In genomic region chr20:22385602-22386299, GRCh38 we compare ENCODE assay signal across 1 cellular context.
A peak's percentile ranks its signal among the peaks of the same experiment; 100 is the strongest.
TF ChIP-seq lines count a peak whose summit lies in the region.

No MANE protein-coding gene starts in this region.

TF ChIP-seq in HepG2, 621 proteins besides CTCF, POLR2A, EP300 and RAD21 (continued from another document and continues in another):
- no peak for TF ChIP-seq ZBTB33 (CRISPR knock-in tag; IDR thresholded peaks at IDR 0.05)
- peak; percentile 98 for TF ChIP-seq SMC3 (IDR thresholded peaks at IDR 0.05; ENCODE audit: low read length)
- TF ChIP-seq HOXA3 (CRISPR knock-in tag; IDR thresholded peaks at IDR 0.05), result no peak
- no peak for TF ChIP-seq ZNF230 (CRISPR knock-in tag; IDR thresholded peaks at IDR 0.05)
- TF ChIP-seq TOPORS (CRISPR knock-in tag; IDR thresholded peaks at IDR 0.05), result no peak
- no peak for TF ChIP-seq KDM6A (CRISPR knock-in tag; IDR thresholded peaks at IDR 0.05; ENCODE audit: low read depth)
- TF ChIP-seq AHR (CRISPR knock-in tag; IDR thresholded peaks at IDR 0.05), result no peak
- TF ChIP-seq, protein P1, sequence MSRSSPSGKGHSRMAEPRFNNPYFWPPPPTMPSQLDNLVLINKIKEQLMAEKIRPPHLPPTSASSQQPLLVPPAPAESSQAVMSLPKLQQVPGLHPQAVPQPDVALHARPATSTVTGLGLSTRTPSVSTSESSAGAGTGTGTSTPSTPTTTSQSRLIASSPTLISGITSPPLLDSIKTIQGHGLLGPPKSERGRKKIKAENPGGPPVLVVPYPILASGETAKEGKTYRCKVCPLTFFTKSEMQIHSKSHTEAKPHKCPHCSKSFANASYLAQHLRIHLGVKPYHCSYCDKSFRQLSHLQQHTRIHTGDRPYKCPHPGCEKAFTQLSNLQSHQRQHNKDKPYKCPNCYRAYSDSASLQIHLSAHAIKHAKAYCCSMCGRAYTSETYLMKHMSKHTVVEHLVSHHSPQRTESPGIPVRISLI (CRISPR knock-in tag; IDR thresholded peaks at IDR 0.05; ENCODE audit: borderline replicate concordance), result no peak
- TF ChIP-seq, protein P2, sequence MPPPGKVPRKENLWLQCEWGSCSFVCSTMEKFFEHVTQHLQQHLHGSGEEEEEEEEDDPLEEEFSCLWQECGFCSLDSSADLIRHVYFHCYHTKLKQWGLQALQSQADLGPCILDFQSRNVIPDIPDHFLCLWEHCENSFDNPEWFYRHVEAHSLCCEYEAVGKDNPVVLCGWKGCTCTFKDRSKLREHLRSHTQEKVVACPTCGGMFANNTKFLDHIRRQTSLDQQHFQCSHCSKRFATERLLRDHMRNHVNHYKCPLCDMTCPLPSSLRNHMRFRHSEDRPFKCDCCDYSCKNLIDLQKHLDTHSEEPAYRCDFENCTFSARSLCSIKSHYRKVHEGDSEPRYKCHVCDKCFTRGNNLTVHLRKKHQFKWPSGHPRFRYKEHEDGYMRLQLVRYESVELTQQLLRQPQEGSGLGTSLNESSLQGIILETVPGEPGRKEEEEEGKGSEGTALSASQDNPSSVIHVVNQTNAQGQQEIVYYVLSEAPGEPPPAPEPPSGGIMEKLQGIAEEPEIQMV (CRISPR knock-in tag; IDR thresholded peaks at IDR 0.05; ENCODE audit: low read depth), result no peak
- TF ChIP-seq STAG1 (CRISPR knock-in tag; IDR thresholded peaks at IDR 0.05), result peak; percentile 99
- no peak for TF ChIP-seq ZBTB4 (CRISPR knock-in tag; IDR thresholded peaks at IDR 0.05; ENCODE audit: borderline replicate concordance)
- no peak for TF ChIP-seq IRX3 (CRISPR knock-in tag; IDR thresholded peaks at IDR 0.05; ENCODE audit: borderline replicate concordance, low read depth)
- no peak for TF ChIP-seq ZNF674 (CRISPR knock-in tag; IDR thresholded peaks at IDR 0.05; ENCODE audit: low read depth)
- no peak for TF ChIP-seq DDIT3 (CRISPR knock-in tag; IDR thresholded peaks at IDR 0.05)
- TF ChIP-seq ZFY (CRISPR knock-in tag; IDR thresholded peaks at IDR 0.05), result no peak
- TF ChIP-seq CEBPB (IDR thresholded peaks at IDR 0.05; ENCODE audit: borderline replicate concordance, low read depth, low read length), result no peak
- TF ChIP-seq, protein P3, sequence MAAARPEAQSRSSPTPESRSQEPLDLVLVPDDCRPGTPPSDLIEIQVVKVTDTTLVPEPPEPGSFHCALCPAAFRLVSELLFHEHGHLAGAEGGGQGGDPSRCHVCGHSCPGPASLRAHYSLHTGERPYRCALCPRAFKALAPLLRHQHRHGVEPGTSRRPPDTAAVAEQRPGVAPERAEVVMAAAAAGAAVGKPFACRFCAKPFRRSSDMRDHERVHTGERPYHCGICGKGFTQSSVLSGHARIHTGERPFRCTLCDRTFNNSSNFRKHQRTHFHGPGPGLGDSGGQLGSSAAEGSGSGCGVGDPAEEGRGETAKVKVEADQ (CRISPR knock-in tag; IDR thresholded peaks at IDR 0.05; ENCODE audit: borderline replicate concordance), result 0 out of 2 replicates have a peak, but pooled peaks have one; percentile 51
- no peak for TF ChIP-seq ISX (CRISPR knock-in tag; conservative IDR thresholded peaks at IDR 0.05)
- no peak for TF ChIP-seq EHMT2 (IDR thresholded peaks at IDR 0.05; ENCODE audit: borderline replicate concordance, low read depth, low read length)
- TF ChIP-seq POLR2G (IDR thresholded peaks at IDR 0.05; ENCODE audit: low read depth, low read length), result no peak
- no peak for TF ChIP-seq TRIM22 (IDR thresholded peaks at IDR 0.05)
- no peak for TF ChIP-seq TAF15 (IDR thresholded peaks at IDR 0.05; ENCODE audit: low read depth, low read length, poor library complexity, severe bottlenecking)
- no peak for TF ChIP-seq CCAR2 (optimal IDR thresholded peaks at IDR 0.05; ENCODE audit: low read depth, low read length)
- 0 out of 2 replicates have a peak, but pooled peaks have one; percentile 31 for TF ChIP-seq ZGPAT (CRISPR knock-in tag; IDR thresholded peaks at IDR 0.05)
- TF ChIP-seq GLMP (CRISPR knock-in tag; IDR thresholded peaks at IDR 0.05; ENCODE audit: borderline replicate concordance), result no peak
- no peak for TF ChIP-seq MLX (CRISPR knock-in tag; IDR thresholded peaks at IDR 0.05)
- no peak for TF ChIP-seq ZNF556 (CRISPR knock-in tag; IDR thresholded peaks at IDR 0.05; ENCODE audit: borderline replicate concordance)
- TF ChIP-seq CHD4 (IDR thresholded peaks at IDR 0.05; ENCODE audit: borderline replicate concordance, low read length), result no peak
- no peak for TF ChIP-seq ZNF496 (CRISPR knock-in tag; IDR thresholded peaks at IDR 0.05; ENCODE audit: insufficient replicate concordance)
- TF ChIP-seq BCL6 (CRISPR knock-in tag; IDR thresholded peaks at IDR 0.05), result peak; percentile 39; the same call in 1 of the 2 replicates
- TF ChIP-seq, protein P4, sequence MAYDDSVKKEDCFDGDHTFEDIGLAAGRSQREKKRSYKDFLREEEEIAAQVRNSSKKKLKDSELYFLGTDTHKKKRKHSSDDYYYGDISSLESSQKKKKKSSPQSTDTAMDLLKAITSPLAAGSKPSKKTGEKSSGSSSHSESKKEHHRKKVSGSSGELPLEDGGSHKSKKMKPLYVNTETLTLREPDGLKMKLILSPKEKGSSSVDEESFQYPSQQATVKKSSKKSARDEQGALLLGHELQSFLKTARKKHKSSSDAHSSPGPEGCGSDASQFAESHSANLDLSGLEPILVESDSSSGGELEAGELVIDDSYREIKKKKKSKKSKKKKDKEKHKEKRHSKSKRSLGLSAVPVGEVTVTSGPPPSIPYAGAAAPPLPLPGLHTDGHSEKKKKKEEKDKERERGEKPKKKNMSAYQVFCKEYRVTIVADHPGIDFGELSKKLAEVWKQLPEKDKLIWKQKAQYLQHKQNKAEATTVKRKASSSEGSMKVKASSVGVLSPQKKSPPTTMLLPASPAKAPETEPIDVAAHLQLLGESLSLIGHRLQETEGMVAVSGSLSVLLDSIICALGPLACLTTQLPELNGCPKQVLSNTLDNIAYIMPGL (CRISPR knock-in tag; IDR thresholded peaks at IDR 0.05; ENCODE audit: borderline replicate concordance in 1 of 2, low read depth in 1 of 2), result peak in 1 of 2 experiments; percentile 44; a peak in 1 of 4 replicates
- no peak for TF ChIP-seq PRDM10 (CRISPR knock-in tag; IDR thresholded peaks at IDR 0.05; ENCODE audit: low read depth)
- no peak for TF ChIP-seq ZNF136 (CRISPR knock-in tag; IDR thresholded peaks at IDR 0.05; ENCODE audit: low read depth)
- no peak for TF ChIP-seq ZNF276 (CRISPR knock-in tag; IDR thresholded peaks at IDR 0.05; ENCODE audit: low read depth)
- no peak for TF ChIP-seq NFRKB (IDR thresholded peaks at IDR 0.05)
